In the genomic region with DNA sequence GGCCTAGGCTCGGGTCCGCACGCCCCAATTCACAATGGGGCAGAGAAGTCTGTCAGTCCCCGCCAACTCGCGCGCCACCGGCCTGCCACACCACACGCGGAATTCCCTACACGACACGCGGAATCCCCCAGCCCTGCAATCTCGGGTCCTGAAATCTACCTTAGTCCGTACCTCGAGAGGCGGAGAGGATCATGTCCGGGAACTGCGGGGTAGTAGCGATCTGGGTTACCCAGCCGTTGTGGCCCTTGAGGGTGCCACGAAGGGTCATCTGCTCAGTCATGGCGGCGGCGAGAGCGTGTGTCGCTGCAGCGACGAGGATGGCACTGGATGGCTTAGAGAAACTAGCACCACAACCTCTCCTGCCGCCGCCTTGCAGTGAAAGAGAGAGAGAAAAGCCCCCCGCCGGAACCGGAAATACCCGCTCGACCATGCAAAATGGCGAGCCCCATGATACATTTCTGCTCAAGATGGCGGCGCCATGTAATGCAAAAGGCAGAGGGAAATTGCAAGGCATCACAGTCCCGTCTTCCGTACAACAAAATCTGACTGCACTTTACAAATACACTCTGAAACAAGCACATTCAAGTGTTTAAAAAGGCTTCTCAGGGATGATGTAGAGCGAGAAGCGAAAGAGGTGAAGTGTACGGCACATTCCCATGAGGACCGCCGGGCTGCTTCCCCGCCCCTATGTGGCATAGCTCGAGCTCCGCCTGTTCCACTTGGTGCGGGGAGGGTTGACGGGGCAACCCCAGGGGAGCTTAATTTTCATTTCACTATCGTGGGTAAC, we compare ENCODE assay signal across 8 cellular contexts. TPM values are rescaled to one million over a fixed set of nuclear protein-coding genes. Genes with fewer than 3 reads are reported as not detected.
A peak's percentile ranks its signal among the peaks of the same experiment; 100 is the strongest.
DNase-seq lines count a peak whose midpoint lies in the region; ATAC-seq lines count a peak whose summit lies in the region.

TSS of gene RACK1 (minus strand) at position 386 of the 787 bp plus-strand sequence. CDS start at position 280, 106 bp downstream.

- H3K9me3 ChIP-seq in endocrine pancreas (ENCODE audit: control insufficient read depth, low read length) (no peaks in the 10 kb centered on the region), mononuclear cell (ENCODE audit: low read depth, low read length) (no peaks in the 10 kb centered on the region)

- H3K4me3 ChIP-seq in endocrine pancreas (ENCODE audit: control insufficient read depth, insufficient read depth, low read length), result peak within 1 kb of the TSS; percentile 75
- peak within 1 kb of the TSS; percentile 82 for H3K4me3 ChIP-seq in mononuclear cell (ENCODE audit: low read length)

- H3K27me3 ChIP-seq in endocrine pancreas (ENCODE audit: control insufficient read depth, insufficient read depth, low read length) (no peaks in the 10 kb centered on the region), mononuclear cell (ENCODE audit: insufficient read depth, low read length) (no peaks in the 10 kb centered on the region)

- DNase-seq in AG20443 (ENCODE audit: low spot score) (peak; percentile 87), HK-2 (ENCODE audit: unreplicated experiment) (peak; percentile 81), GOT3 (lab: John Stamatoyannopoulos, UW) (no peak)
- DNase-seq in activated CD4-positive, alpha-beta T cell treated with anti-CD3 and anti-CD28 coated beads, Interleukin-2, amount 50 U/mL, for 48 hours, result peak; percentile 87 to 91
- DNase-seq in stimulated activated CD8-positive, alpha-beta memory T cell treated with anti-CD3 and anti-CD28 coated beads, Interleukin-4, amount 100 ng/mL, for 1 hour (ENCODE audit: low read depth in 2 of 2, low spot score in 1 of 2), result peak; percentile 75 to 80

- H3K4me1 ChIP-seq in endocrine pancreas (ENCODE audit: control insufficient read depth, insufficient read depth, low read length) (peaks cover 11% of the 10 kb centered on the region), mononuclear cell (ENCODE audit: insufficient read depth, low read length) (peaks cover 62% of the 10 kb centered on the region)

- peak; percentile 63 for ATAC-seq in GM19452 (IDR thresholded peaks at IDR 0.05; ENCODE audit: unreplicated experiment)

- H3K36me3 ChIP-seq in endocrine pancreas (ENCODE audit: control insufficient read depth, insufficient read depth, low read length), result peaks cover 5% of the 10 kb centered on the region

- peak within 1 kb of the TSS; percentile 93 for H3K9ac ChIP-seq in endocrine pancreas (ENCODE audit: control insufficient read depth, insufficient read depth, low read length)

RNA-seq across cellular contexts. Expression of gene RACK1, which starts in this region (rescaled TPM):
- 5,375 TPM for total RNA-seq in mononuclear cell
